In the genomic region with DNA sequence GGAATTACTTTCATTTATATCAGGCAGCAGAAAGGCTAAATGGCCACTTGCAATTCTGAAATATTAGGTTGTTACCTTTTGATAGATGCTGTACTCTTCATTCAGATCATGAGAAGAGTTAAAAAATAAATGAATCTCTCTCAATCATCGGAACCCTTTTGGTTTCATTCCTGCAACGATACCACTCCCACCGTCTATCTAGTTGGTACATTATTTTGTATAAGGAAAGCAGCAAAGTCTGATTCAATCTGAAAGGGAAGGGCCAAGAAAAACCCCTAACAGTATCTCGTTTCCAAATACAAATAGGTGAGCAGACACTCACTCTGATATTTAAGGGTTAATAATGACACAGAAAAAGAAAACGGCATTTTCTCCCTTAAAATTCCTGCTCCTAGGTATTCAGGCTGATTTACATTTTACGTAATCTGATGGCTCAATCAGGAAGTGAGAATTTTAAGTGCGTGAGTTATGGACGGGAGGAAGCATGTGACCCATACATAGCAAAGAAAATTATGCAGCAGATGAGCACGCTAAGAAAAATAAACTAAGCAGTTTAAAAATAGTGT, we compare ENCODE assay signal across 1 cellular context.
TF ChIP-seq lines count a peak whose summit lies in the region.

No MANE protein-coding gene starts in this region.

TF ChIP-seq in K562, 482 proteins besides CTCF, POLR2A, EP300 and RAD21 (continued from another document and continues in another):
- TF ChIP-seq, protein P1, sequence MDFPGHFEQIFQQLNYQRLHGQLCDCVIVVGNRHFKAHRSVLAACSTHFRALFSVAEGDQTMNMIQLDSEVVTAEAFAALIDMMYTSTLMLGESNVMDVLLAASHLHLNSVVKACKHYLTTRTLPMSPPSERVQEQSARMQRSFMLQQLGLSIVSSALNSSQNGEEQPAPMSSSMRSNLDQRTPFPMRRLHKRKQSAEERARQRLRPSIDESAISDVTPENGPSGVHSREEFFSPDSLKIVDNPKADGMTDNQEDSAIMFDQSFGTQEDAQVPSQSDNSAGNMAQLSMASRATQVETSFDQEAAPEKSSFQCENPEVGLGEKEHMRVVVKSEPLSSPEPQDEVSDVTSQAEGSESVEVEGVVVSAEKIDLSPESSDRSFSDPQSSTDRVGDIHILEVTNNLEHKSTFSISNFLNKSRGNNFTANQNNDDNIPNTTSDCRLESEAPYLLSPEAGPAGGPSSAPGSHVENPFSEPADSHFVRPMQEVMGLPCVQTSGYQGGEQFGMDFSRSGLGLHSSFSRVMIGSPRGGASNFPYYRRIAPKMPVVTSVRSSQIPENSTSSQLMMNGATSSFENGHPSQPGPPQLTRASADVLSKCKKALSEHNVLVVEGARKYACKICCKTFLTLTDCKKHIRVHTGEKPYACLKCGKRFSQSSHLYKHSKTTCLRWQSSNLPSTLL (IDR thresholded peaks at IDR 0.05) = no peak
- TF ChIP-seq ZNF3 (CRISPR knock-in tag; IDR thresholded peaks at IDR 0.05) (no peak), MTA3 (IDR thresholded peaks at IDR 0.05; ENCODE audit: borderline replicate concordance) (peak; percentile 50; the same call in 1 of the 2 replicates), CREBBP (IDR thresholded peaks at IDR 0.05; ENCODE audit: low read depth, low read length) (no peak), NFXL1 (CRISPR knock-in tag; IDR thresholded peaks at IDR 0.05) (no peak), GATAD2A (IDR thresholded peaks at IDR 0.05) (no peak), PPARD (CRISPR knock-in tag; IDR thresholded peaks at IDR 0.05) (no peak), CBFA2T2 (conservative IDR thresholded peaks at IDR 0.05) (no peak), NCOA4 (IDR thresholded peaks at IDR 0.05; ENCODE audit: partially characterized antibody) (no peak), TCF7 (IDR thresholded peaks at IDR 0.05; ENCODE audit: borderline replicate concordance) (no peak), ZNF551 (CRISPR knock-in tag; IDR thresholded peaks at IDR 0.05) (no peak), PHB2 (IDR thresholded peaks at IDR 0.05; ENCODE audit: low read depth) (no peak), XRCC5 (IDR thresholded peaks at IDR 0.05; ENCODE audit: low read depth, low read length) (no peak), HMGN3 (IDR thresholded peaks at IDR 0.05; ENCODE audit: borderline replicate concordance, extremely low read depth, insufficient read length, low read depth, low read length) (no peak), SLC30A9 (CRISPR knock-in tag; IDR thresholded peaks at IDR 0.05) (no peak), ZNF384 (IDR thresholded peaks at IDR 0.05; ENCODE audit: low read depth, low read length) (no peak), KDM2B (CRISPR knock-in tag; IDR thresholded peaks at IDR 0.05) (no peak), HDAC2 (IDR thresholded peaks at IDR 0.05) (peak; percentile 68; the same call in 1 of the 2 replicates), KLF6 (CRISPR knock-in tag; IDR thresholded peaks at IDR 0.05; ENCODE audit: borderline replicate concordance) (peak; percentile 9; the same call in 1 of the 2 replicates), GABPA (tag; conservative IDR thresholded peaks at IDR 0.05; ENCODE audit: low read depth) (no peak; the same call in 1 of the 2 replicates), GTF2E2 (tag; IDR thresholded peaks at IDR 0.05) (no peak), BACH1 (tag; IDR thresholded peaks at IDR 0.05) (no peak), CHCHD3 (CRISPR knock-in tag; IDR thresholded peaks at IDR 0.05) (no peak)
- TF ChIP-seq, protein P2, sequence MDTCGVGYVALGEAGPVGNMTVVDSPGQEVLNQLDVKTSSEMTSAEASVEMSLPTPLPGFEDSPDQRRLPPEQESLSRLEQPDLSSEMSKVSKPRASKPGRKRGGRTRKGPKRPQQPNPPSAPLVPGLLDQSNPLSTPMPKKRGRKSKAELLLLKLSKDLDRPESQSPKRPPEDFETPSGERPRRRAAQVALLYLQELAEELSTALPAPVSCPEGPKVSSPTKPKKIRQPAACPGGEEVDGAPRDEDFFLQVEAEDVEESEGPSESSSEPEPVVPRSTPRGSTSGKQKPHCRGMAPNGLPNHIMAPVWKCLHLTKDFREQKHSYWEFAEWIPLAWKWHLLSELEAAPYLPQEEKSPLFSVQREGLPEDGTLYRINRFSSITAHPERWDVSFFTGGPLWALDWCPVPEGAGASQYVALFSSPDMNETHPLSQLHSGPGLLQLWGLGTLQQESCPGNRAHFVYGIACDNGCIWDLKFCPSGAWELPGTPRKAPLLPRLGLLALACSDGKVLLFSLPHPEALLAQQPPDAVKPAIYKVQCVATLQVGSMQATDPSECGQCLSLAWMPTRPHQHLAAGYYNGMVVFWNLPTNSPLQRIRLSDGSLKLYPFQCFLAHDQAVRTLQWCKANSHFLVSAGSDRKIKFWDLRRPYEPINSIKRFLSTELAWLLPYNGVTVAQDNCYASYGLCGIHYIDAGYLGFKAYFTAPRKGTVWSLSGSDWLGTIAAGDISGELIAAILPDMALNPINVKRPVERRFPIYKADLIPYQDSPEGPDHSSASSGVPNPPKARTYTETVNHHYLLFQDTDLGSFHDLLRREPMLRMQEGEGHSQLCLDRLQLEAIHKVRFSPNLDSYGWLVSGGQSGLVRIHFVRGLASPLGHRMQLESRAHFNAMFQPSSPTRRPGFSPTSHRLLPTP (IDR thresholded peaks at IDR 0.05; ENCODE audit: borderline replicate concordance, extremely low read depth, insufficient read length) = no peak
- TF ChIP-seq, protein P3, sequence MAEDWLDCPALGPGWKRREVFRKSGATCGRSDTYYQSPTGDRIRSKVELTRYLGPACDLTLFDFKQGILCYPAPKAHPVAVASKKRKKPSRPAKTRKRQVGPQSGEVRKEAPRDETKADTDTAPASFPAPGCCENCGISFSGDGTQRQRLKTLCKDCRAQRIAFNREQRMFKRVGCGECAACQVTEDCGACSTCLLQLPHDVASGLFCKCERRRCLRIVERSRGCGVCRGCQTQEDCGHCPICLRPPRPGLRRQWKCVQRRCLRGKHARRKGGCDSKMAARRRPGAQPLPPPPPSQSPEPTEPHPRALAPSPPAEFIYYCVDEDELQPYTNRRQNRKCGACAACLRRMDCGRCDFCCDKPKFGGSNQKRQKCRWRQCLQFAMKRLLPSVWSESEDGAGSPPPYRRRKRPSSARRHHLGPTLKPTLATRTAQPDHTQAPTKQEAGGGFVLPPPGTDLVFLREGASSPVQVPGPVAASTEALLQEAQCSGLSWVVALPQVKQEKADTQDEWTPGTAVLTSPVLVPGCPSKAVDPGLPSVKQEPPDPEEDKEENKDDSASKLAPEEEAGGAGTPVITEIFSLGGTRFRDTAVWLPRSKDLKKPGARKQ (CRISPR knock-in tag; IDR thresholded peaks at IDR 0.05) = no peak
- TF ChIP-seq, protein P4, sequence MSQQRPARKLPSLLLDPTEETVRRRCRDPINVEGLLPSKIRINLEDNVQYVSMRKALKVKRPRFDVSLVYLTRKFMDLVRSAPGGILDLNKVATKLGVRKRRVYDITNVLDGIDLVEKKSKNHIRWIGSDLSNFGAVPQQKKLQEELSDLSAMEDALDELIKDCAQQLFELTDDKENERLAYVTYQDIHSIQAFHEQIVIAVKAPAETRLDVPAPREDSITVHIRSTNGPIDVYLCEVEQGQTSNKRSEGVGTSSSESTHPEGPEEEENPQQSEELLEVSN (IDR thresholded peaks at IDR 0.05; ENCODE audit: borderline replicate concordance in 1 of 2, extremely low read depth in 1 of 2, insufficient read depth in 1 of 2, insufficient read length in 1 of 2, low read depth in 1 of 2, low read length in 1 of 2, poor library complexity in 1 of 2, severe bottlenecking in 1 of 2) = no peak
- TF ChIP-seq, protein P5, sequence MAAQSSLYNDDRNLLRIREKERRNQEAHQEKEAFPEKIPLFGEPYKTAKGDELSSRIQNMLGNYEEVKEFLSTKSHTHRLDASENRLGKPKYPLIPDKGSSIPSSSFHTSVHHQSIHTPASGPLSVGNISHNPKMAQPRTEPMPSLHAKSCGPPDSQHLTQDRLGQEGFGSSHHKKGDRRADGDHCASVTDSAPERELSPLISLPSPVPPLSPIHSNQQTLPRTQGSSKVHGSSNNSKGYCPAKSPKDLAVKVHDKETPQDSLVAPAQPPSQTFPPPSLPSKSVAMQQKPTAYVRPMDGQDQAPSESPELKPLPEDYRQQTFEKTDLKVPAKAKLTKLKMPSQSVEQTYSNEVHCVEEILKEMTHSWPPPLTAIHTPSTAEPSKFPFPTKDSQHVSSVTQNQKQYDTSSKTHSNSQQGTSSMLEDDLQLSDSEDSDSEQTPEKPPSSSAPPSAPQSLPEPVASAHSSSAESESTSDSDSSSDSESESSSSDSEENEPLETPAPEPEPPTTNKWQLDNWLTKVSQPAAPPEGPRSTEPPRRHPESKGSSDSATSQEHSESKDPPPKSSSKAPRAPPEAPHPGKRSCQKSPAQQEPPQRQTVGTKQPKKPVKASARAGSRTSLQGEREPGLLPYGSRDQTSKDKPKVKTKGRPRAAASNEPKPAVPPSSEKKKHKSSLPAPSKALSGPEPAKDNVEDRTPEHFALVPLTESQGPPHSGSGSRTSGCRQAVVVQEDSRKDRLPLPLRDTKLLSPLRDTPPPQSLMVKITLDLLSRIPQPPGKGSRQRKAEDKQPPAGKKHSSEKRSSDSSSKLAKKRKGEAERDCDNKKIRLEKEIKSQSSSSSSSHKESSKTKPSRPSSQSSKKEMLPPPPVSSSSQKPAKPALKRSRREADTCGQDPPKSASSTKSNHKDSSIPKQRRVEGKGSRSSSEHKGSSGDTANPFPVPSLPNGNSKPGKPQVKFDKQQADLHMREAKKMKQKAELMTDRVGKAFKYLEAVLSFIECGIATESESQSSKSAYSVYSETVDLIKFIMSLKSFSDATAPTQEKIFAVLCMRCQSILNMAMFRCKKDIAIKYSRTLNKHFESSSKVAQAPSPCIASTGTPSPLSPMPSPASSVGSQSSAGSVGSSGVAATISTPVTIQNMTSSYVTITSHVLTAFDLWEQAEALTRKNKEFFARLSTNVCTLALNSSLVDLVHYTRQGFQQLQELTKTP (IDR thresholded peaks at IDR 0.05; ENCODE audit: low read depth in 1 of 2, partially characterized antibody in 2 of 2) = peak in 1 of 2 experiments; percentile 77
- TF ChIP-seq, protein P6, sequence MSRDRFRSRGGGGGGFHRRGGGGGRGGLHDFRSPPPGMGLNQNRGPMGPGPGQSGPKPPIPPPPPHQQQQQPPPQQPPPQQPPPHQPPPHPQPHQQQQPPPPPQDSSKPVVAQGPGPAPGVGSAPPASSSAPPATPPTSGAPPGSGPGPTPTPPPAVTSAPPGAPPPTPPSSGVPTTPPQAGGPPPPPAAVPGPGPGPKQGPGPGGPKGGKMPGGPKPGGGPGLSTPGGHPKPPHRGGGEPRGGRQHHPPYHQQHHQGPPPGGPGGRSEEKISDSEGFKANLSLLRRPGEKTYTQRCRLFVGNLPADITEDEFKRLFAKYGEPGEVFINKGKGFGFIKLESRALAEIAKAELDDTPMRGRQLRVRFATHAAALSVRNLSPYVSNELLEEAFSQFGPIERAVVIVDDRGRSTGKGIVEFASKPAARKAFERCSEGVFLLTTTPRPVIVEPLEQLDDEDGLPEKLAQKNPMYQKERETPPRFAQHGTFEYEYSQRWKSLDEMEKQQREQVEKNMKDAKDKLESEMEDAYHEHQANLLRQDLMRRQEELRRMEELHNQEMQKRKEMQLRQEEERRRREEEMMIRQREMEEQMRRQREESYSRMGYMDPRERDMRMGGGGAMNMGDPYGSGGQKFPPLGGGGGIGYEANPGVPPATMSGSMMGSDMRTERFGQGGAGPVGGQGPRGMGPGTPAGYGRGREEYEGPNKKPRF (IDR thresholded peaks at IDR 0.05; ENCODE audit: low read depth, low read length) = no peak
- TF ChIP-seq, protein P7, sequence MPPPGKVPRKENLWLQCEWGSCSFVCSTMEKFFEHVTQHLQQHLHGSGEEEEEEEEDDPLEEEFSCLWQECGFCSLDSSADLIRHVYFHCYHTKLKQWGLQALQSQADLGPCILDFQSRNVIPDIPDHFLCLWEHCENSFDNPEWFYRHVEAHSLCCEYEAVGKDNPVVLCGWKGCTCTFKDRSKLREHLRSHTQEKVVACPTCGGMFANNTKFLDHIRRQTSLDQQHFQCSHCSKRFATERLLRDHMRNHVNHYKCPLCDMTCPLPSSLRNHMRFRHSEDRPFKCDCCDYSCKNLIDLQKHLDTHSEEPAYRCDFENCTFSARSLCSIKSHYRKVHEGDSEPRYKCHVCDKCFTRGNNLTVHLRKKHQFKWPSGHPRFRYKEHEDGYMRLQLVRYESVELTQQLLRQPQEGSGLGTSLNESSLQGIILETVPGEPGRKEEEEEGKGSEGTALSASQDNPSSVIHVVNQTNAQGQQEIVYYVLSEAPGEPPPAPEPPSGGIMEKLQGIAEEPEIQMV (tag; conservative IDR thresholded peaks at IDR 0.05; ENCODE audit: low read depth) = 0 out of 2 replicates have a peak, but pooled peaks have one; percentile 5
- TF ChIP-seq, protein P8, sequence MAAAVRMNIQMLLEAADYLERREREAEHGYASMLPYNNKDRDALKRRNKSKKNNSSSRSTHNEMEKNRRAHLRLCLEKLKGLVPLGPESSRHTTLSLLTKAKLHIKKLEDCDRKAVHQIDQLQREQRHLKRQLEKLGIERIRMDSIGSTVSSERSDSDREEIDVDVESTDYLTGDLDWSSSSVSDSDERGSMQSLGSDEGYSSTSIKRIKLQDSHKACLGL (CRISPR knock-in tag; IDR thresholded peaks at IDR 0.05; ENCODE audit: borderline replicate concordance, poor library complexity, severe bottlenecking) = no peak
- TF ChIP-seq, protein P9, sequence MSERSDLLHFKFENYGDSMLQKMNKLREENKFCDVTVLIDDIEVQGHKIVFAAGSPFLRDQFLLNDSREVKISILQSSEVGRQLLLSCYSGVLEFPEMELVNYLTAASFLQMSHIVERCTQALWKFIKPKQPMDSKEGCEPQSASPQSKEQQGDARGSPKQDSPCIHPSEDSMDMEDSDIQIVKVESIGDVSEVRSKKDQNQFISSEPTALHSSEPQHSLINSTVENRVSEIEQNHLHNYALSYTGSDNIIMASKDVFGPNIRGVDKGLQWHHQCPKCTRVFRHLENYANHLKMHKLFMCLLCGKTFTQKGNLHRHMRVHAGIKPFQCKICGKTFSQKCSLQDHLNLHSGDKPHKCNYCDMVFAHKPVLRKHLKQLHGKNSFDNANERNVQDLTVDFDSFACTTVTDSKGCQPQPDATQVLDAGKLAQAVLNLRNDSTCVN (CRISPR knock-in tag; IDR thresholded peaks at IDR 0.05) = no peak
